8 cellular contexts compared by ENCODE assay signal in the genomic region with DNA sequence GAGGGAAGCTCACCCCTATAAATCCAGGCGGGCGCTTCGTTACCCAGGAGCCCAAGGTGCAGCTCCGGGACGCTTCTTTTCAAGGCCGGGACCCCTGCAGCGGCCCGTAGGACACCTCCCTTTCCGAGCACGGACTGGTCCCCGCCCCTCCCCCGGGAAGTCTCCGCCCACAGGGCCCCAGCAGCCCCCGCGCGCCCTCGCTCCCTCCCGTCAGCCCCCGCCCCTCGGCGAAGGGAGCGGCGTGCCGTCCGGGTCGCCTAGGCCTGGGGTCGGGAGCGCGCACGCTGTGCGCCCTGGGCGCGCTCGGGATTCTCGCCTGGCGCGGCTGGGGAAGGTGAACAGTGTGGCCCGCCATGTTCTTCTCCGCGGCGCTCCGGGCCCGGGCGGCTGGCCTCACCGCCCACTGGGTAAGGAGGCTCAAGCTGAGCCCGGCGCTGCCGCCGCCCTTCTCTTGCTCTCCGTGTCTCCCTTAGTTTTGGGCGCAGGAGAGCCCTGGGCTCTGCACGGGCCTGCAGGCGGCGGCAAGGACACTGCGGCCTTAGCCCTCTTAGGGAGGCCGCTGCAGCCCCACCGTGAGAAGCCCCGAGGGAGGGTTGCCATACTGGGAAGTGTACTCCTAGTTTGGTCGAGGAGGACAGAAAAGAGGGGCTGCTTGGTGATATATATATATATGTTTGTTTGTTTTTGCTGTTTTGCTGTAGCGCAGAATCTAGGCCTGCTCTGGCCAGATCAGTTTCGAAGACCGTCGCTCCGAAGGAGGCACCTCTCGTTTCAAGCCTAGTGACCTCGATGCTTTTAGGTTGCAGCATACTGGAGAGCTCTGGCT. TPM values are rescaled to one million over a fixed set of nuclear protein-coding genes. Genes with fewer than 3 reads are reported as not detected.
A peak's percentile ranks its signal among the peaks of the same experiment; 100 is the strongest.
DNase-seq lines count a peak whose midpoint lies in the region; ATAC-seq and TF ChIP-seq lines count a peak whose summit lies in the region.

A gene (plus strand): TSS at position 309 of the 826 bp plus-strand sequence. CDS start 45 bp downstream, at position 354.

- intact Hi-C loops in natural killer cell (cut with micrococcal nuclease) = loop anchor here (1.0 to 10.0 kb wide), 6 partner anchors 16 to 812 kb away; a partner anchor contains a TSS

- peak within 1 kb of the TSS; percentile 79 for H2BK5ac ChIP-seq in H9 (ENCODE audit: insufficient read length, low read length)

- peak within 1 kb of the TSS; percentile 47 for H3K27ac ChIP-seq in H9 (ENCODE audit: insufficient read length, low read depth, low read length)

- no CpG with 5 or more reads among the region's 66 CpGs for WGBS in H9 (ENCODE audit: extremely low coverage, insufficient read length, low lambda C conversion rate)

- peaks cover 2 to 21% (median 9%) of the 10 kb centered on the region in 3 experiments; a peak in 5 of 7 replicates for H3K36me3 Mint-ChIP-seq in H9 (ENCODE audit: insufficient read depth in 1 of 3, low read depth in 3 of 3)
- H3K36me3 Mint-ChIP-seq in natural killer cell = no peaks in the 10 kb centered on the region

- no peaks in the 10 kb centered on the region for H3K9me3 Mint-ChIP-seq in H9
- no peaks in the 10 kb centered on the region for H3K9me3 Mint-ChIP-seq in natural killer cell

- H3K18ac ChIP-seq in H9 (ENCODE audit: insufficient read length, low read depth, low read length) = peak within 1 kb of the TSS; percentile 84

- TF ChIP-seq POLR2A in Raji (IDR thresholded peaks at IDR 0.05; ENCODE audit: insufficient read depth, low read depth, low read length) = peak; percentile 80

- no peak within 1 kb of the TSS for H4K91ac ChIP-seq in H9 (ENCODE audit: insufficient read length, low read depth, low read length)

- no peak within 1 kb of the TSS for H3K23ac ChIP-seq in H9 (ENCODE audit: insufficient read length, low read depth, low read length)

- DNase-seq in ELR (ENCODE audit: low read depth) (peak; percentile 97), H9 (peak; percentile 96), M059J (ENCODE audit: low read depth) (peak; percentile 93), fibroblast of peridontal ligament (ENCODE audit: extremely low read depth) (peak; percentile 88), natural killer cell (peak; percentile 97)
- peak; percentile 99 for DNase-seq in activated T-helper 9 cell treated with anti-CD3 and anti-CD28 coated beads, Interleukin-2, amount 50 U/mL, for 16 hours (ENCODE audit: low read depth)
- DNase-seq in stimulated activated naive CD4-positive, alpha-beta T cell (lab: John Stamatoyannopoulos, UW) = peak; percentile 93 to 97 (median 95)

- peaks cover 55 to 64% of the 10 kb centered on the region in 2 experiments for H3K4me1 Mint-ChIP-seq in H9
- peaks cover 59 to 60% of the 10 kb centered on the region in 2 donors for H3K4me1 Mint-ChIP-seq in natural killer cell

- H3K27me3 Mint-ChIP-seq in H9 (ENCODE audit: low read depth) (no peaks in the 10 kb centered on the region), natural killer cell (ENCODE audit: low read depth in 2 of 2) (no peaks in the 10 kb centered on the region)

- H3T11ph ChIP-seq in H9 (ENCODE audit: low read length) = no peak within 1 kb of the TSS

- H3K27me3 ChIP-seq in H9 (ENCODE audit: insufficient read depth, low read length) = no peaks in the 10 kb centered on the region

- H3K4me1 ChIP-seq in H9 (ENCODE audit: insufficient read depth, low read length) = peaks cover 5% of the 10 kb centered on the region; the same call in 1 of the 2 replicates

- H3K4me3 Mint-ChIP-seq in H9 (peak within 1 kb of the TSS; percentile 87 to 94), natural killer cell (peak within 1 kb of the TSS; percentile 96)

- no peak within 1 kb of the TSS for H4K8ac ChIP-seq in H9 (replicated peaks; ENCODE audit: insufficient read length, low read depth, low read length)

- H2BK120ac ChIP-seq in H9 (ENCODE audit: low read depth, low read length, poor library complexity, severe bottlenecking) = no peak within 1 kb of the TSS

- H3K27ac Mint-ChIP-seq in H9 (peak within 1 kb of the TSS; percentile 93 to 98 (median 95)), natural killer cell (peak within 1 kb of the TSS; percentile 85 to 98)

- H3K4me2 ChIP-seq in H9 (ENCODE audit: insufficient read depth, insufficient read length, low read length) = peak within 1 kb of the TSS; percentile 98

- no peak within 1 kb of the TSS for H2BK12ac ChIP-seq in H9 (ENCODE audit: insufficient read length, low read depth, low read length)

- H2AFZ ChIP-seq in H9 (ENCODE audit: low read length) = no peak within 1 kb of the TSS

- no peaks in the 10 kb centered on the region for H4K20me1 ChIP-seq in H9 (ENCODE audit: control insufficient read depth, insufficient read depth, insufficient read length)

- H2BK15ac ChIP-seq in H9 (ENCODE audit: low read depth, low read length) = 0 out of 2 replicates have a peak within 1 kb of the TSS, but pooled peaks have one; percentile 52

- TF ChIP-seq CTCF in H9 (conservative IDR thresholded peaks at IDR 0.05) (no peak), natural killer cell (IDR thresholded peaks at IDR 0.05) (no peak)

- no peak within 1 kb of the TSS for H2BK20ac ChIP-seq in H9 (ENCODE audit: low read depth, low read length, poor library complexity, severe bottlenecking)

- peak within 1 kb of the TSS; percentile 99 for H3K9ac ChIP-seq in H9 (ENCODE audit: extremely low read depth, insufficient read length, low read length)

- no peak within 1 kb of the TSS for H2AK5ac ChIP-seq in H9 (ENCODE audit: insufficient read length, low read length)

- H3K79me2 ChIP-seq in H9 (ENCODE audit: insufficient read depth, low read length) = peaks cover 42% of the 10 kb centered on the region; the same call in 1 of the 2 replicates

- peaks cover 9% of the 10 kb centered on the region for H3K23me2 ChIP-seq in H9 (ENCODE audit: insufficient read length, low read depth, low read length, poor library complexity, severe bottlenecking)

- peak within 1 kb of the TSS; percentile 97 for H4K5ac ChIP-seq in H9 (ENCODE audit: insufficient read length, low read depth, low read length)

- peak within 1 kb of the TSS; percentile 83 for H3K14ac ChIP-seq in H9 (ENCODE audit: insufficient read depth, low read length)

- H3K79me1 ChIP-seq in H9 (ENCODE audit: insufficient read depth, low read depth, low read length, poor library complexity, severe bottlenecking) = no peaks in the 10 kb centered on the region

- no peak within 1 kb of the TSS; the same call in 1 of the 2 replicates for H3K4ac ChIP-seq in H9 (ENCODE audit: low read depth, low read length)

- peak; percentile 91 to 99 (median 93) for ATAC-seq in natural killer cell

- peak within 1 kb of the TSS; percentile 27 for H3K56ac ChIP-seq in H9 (ENCODE audit: insufficient read length, low read depth, low read length)

- no peaks in the 10 kb centered on the region for H3K9me3 ChIP-seq in H9 (ENCODE audit: control insufficient read depth, low read depth, low read length)

RNA-seq across cellular contexts. Expression of the gene that starts here (rescaled TPM):
- 206 and 207 TPM in 2 replicates for total RNA-seq in H9 (2021)
- 114 and 177 TPM in 2 replicates for total RNA-seq in M059J (2014; rRNA removed; shearing (Covaris generic))
- total RNA-seq in natural killer cell = 100 to 1,000 TPM; 137 to 188 (median 154) TPM

Comparison
In these comparisons a context has a peak if more than half of its experiments do, and no peak if none do; other contexts are left out.
1. Peak in every context shown above with its lines: DNase-seq, ATAC-seq and H3K27ac ChIP-seq.